Comparison of ENCODE assay signal across 19 cellular contexts in the genomic region with DNA sequence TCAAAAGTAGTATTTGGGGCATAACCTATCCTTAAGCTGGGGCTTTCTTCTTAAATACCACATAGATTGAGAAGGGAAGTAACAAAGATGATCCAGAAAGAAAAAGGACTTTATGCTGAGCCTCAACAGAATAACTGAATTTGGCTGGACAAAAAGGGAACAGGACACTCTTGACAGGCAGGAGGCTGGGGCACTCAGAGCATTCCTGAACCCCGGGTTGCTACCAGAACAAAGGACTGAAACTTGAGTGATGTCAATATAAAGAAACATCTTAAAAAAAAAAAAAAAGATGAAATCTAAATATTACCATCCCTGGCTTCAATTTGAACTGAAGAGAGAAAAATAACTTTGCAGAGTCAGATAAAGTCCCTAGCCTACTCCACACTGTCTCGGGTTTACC. TPM values are rescaled to one million over a fixed set of nuclear protein-coding genes. Genes with fewer than 3 reads are reported as not detected.
A peak's percentile ranks its signal among the peaks of the same experiment; 100 is the strongest.
DNase-seq lines count a peak whose midpoint lies in the region; TF ChIP-seq lines count a peak whose summit lies in the region.
"Had no signal": no experiment of that assay in that cellular context is flagged by ENCODE, and none has a peak within 500 bp of the region (broad histone marks: within the 10 kb centered on the region; RNA-seq: fewer than 3 reads in every experiment).

No MANE protein-coding gene starts in this region.

- no peak overlapping the region for H3K4me2 ChIP-seq in mammary epithelial cell (ENCODE audit: insufficient read depth, low read depth, low read length)
- H3K4me2 ChIP-seq: KMS-11, PC-9 had no signal

- H3K79me2 ChIP-seq in mammary epithelial cell (ENCODE audit: insufficient read depth, low read length) = peaks cover 61% of the 10 kb centered on the region

- dilution Hi-C loops in mammary epithelial cell (cut with HindIII; ENCODE audit: low sequenced_read_pairs) = no loop called here

- H3K9me3 ChIP-seq in breast epithelium (no peaks in the 10 kb centered on the region), mammary epithelial cell (replicated peaks; ENCODE audit: insufficient read depth, low read length) (no peaks in the 10 kb centered on the region), esophagus muscularis mucosa (no peaks in the 10 kb centered on the region), thyroid gland (no peaks in the 10 kb centered on the region)

- CTCF ChIA-PET in mammary epithelial cell (lab: Charles Lee; ENCODE audit: low non-redundant PET) = no interaction called here

- H3K36me3 ChIP-seq in breast epithelium (no peaks in the 10 kb centered on the region), mammary epithelial cell (ENCODE audit: insufficient read depth, low read length) (no peaks in the 10 kb centered on the region), esophagus muscularis mucosa (no peaks in the 10 kb centered on the region), thyroid gland (no peaks in the 10 kb centered on the region)

- H3K27me3 Mint-ChIP-seq in nephron progenitor cell (ENCODE audit: low read depth, poor library complexity) = peaks cover 4% of the 10 kb centered on the region
- H3K27me3 Mint-ChIP-seq: activated naive CD8-positive, alpha-beta T cell; CD4-positive, alpha-beta T cell had no signal

- peak overlapping the region; percentile 15 to 76 for H3K27ac ChIP-seq in breast epithelium
- H3K27ac ChIP-seq in mammary epithelial cell (ENCODE audit: insufficient read depth, low read depth, low read length) = no peak overlapping the region
- H3K27ac ChIP-seq in esophagus muscularis mucosa (replicated peaks in 1 of 4) = peak overlapping the region; percentile 8 to 74 (median 33)
- peak overlapping the region; percentile 88 to 98 (median 95) for H3K27ac ChIP-seq in thyroid gland
- H3K27ac ChIP-seq: HL-60, KMS-11, PC-9, VCaP had no signal

- peaks cover 63% of the 10 kb centered on the region for H3K4me1 Mint-ChIP-seq in nephron progenitor cell

- WGBS in mammary epithelial cell (ENCODE audit: low coverage, missing lambda C conversion rate) = 15% methylated on average over 2 of the region's 2 CpGs
- WGBS in esophagus muscularis mucosa = 14% methylated on average over 2 of the region's 2 CpGs
- WGBS in thyroid gland, 2 donors = 8 to 13% methylated on average over 2 of the region's 2 CpGs

- TF ChIP-seq EP300 in esophagus muscularis mucosa (IDR thresholded peaks at IDR 0.05) = no peak

- no peak for DNase-seq in breast epithelium (ENCODE audit: low spot score in 2 of 2)
- no peak for DNase-seq in mammary epithelial cell
- DNase-seq in esophagus muscularis mucosa (ENCODE audit: extremely low spot score) = no peak
- DNase-seq in nephron progenitor cell = no peak
- DNase-seq in thyroid gland = peak in 1 of 2 donors; percentile 39
- DNase-seq in cortex of kidney (lab: John Stamatoyannopoulos, UW) = no peak
- no peak for DNase-seq in AG08395 (ENCODE audit: low spot score)
- DNase-seq in HK-2 (ENCODE audit: unreplicated experiment) = no peak
- DNase-seq: activated T-cell treated with anti-CD3 and anti-CD28 coated beads, Interleukin-2, amount 50 U/mL, for 72 hours; CD4-positive, alpha-beta T cell; DMS79 treated with DMSO at 0.1 percent for 48 hours; effector memory CD4-positive, alpha-beta T cell; NCI-H1092 treated with DMSO at 0.1 percent for 48 hours; PC-9; stimulated activated CD4-positive, alpha-beta T cell treated with anti-CD3 and anti-CD28 coated beads, Interleukin-12 subunit alpha, Interleukin-12 subunit beta, amount 100 ng/mL, for 4 hours had no signal

- TF ChIP-seq POLR2A in breast epithelium (IDR thresholded peaks at IDR 0.05) (no peak), esophagus muscularis mucosa (IDR thresholded peaks at IDR 0.05; ENCODE audit: low read depth) (no peak), thyroid gland (IDR thresholded peaks at IDR 0.05) (no peak)

- intact Hi-C loops in breast epithelium (cut with DNase I; ENCODE audit: low total_unique reads) = no loop called here
- intact Hi-C loops in mammary epithelial cell (cut with micrococcal nuclease) = no loop called here
- intact Hi-C loops in esophagus muscularis mucosa (cut with DNase I) = no loop called here
- intact Hi-C loops in thyroid gland (cut with DNase I) = no loop called here

- in situ Hi-C loops in mammary epithelial cell (cut with MboI; ENCODE audit: low sequenced_read_pairs in 2 of 2) = no loop called here

- no peak for TF ChIP-seq CTCF in breast epithelium (IDR thresholded peaks at IDR 0.05)
- no peak for TF ChIP-seq CTCF in mammary epithelial cell (conservative IDR thresholded peaks at IDR 0.05 in 1 of 2, IDR thresholded peaks at IDR 0.05 in 1 of 2; ENCODE audit: extremely low read depth in 1 of 2, insufficient read depth in 1 of 2, low read depth in 1 of 2, low read length in 2 of 2)
- no peak for TF ChIP-seq CTCF in esophagus muscularis mucosa (IDR thresholded peaks at IDR 0.05)
- no peak for TF ChIP-seq CTCF in nephron progenitor cell (IDR thresholded peaks at IDR 0.05)
- TF ChIP-seq CTCF in thyroid gland (IDR thresholded peaks at IDR 0.05) = no peak

- H3K4me3 ChIP-seq in breast epithelium = no peak overlapping the region
- H3K4me3 ChIP-seq in mammary epithelial cell (replicated peaks in 1 of 3; ENCODE audit: insufficient read depth in 1 of 3, low read depth in 2 of 3, low read length in 3 of 3) = no peak overlapping the region
- no peak overlapping the region for H3K4me3 ChIP-seq in esophagus muscularis mucosa
- no peak overlapping the region for H3K4me3 ChIP-seq in thyroid gland (replicated peaks in 1 of 3)
- H3K4me3 ChIP-seq: PC-9 had no signal

- H3K9ac ChIP-seq in mammary epithelial cell (ENCODE audit: insufficient read depth, low read length) = no peak overlapping the region
- H3K9ac ChIP-seq: KMS-11 had no signal

- H3K4me1 ChIP-seq in breast epithelium (peaks cover 0 to 14% of the 10 kb centered on the region in 2 donors), mammary epithelial cell (ENCODE audit: insufficient read depth, low read length) (peaks cover 37% of the 10 kb centered on the region), esophagus muscularis mucosa (peaks cover 60 to 81% (median 65%) of the 10 kb centered on the region in 4 donors), thyroid gland (peaks cover 85 to 96% of the 10 kb centered on the region in 2 donors)

- no TSS peak for BruUV-seq in mammary epithelial cell (replicated peaks; lab: Mats Ljungman, UMichigan)

- H3K27ac Mint-ChIP-seq in nephron progenitor cell = peak overlapping the region; percentile 93
- H3K27ac Mint-ChIP-seq: activated naive CD8-positive, alpha-beta T cell; activated T-cell treated with anti-CD3 and anti-CD28 coated beads, Interleukin-2, amount 50 U/mL, for 72 hours; CD4-positive, alpha-beta T cell had no signal

- no peaks in the 10 kb centered on the region for H4K20me1 ChIP-seq in mammary epithelial cell (ENCODE audit: insufficient read depth, low read length)

- H3K27me3 ChIP-seq in breast epithelium (no peaks in the 10 kb centered on the region), mammary epithelial cell (ENCODE audit: insufficient read depth, low read length) (no peaks in the 10 kb centered on the region), esophagus muscularis mucosa (no peaks in the 10 kb centered on the region), thyroid gland (no peaks in the 10 kb centered on the region)

- no peak overlapping the region for H3K4me3 Mint-ChIP-seq in nephron progenitor cell
- H3K4me3 Mint-ChIP-seq: activated naive CD8-positive, alpha-beta T cell; activated T-cell treated with anti-CD3 and anti-CD28 coated beads, Interleukin-2, amount 50 U/mL, for 72 hours; CD4-positive, alpha-beta T cell had no signal

- no peak overlapping the region for H2AFZ ChIP-seq in mammary epithelial cell (ENCODE audit: low read depth, low read length)
- H2AFZ ChIP-seq: PC-9 had no signal

- H3K9me3 Mint-ChIP-seq in nephron progenitor cell = no peaks in the 10 kb centered on the region
- H3K9me3 Mint-ChIP-seq: CD4-positive, alpha-beta T cell had no signal

- peaks cover 6% of the 10 kb centered on the region for H3K36me3 Mint-ChIP-seq in nephron progenitor cell (ENCODE audit: low read depth)

RNA-seq across cellular contexts. Expression of gene RELL1, which starts 23.9 kb away (rescaled TPM):
- total RNA-seq in breast epithelium (10 to 100 TPM; 68.5 to 88.8 (median 76.0) TPM), mammary epithelial cell (10 to 100 TPM; 35.7 to 93.2 TPM), esophagus muscularis mucosa (10 to 100 TPM; 44.4 to 83.3 (median 73.6) TPM), thyroid gland (100 to 1,000 TPM; 105 to 123 (median 116) TPM)
- 12.8 TPM for polyA plus RNA-seq in mammary epithelial cell
- polyA minus RNA-seq in mammary epithelial cell = 29.2 TPM
